Comparison of ENCODE assay signal across 12 cellular contexts in the genomic region with DNA sequence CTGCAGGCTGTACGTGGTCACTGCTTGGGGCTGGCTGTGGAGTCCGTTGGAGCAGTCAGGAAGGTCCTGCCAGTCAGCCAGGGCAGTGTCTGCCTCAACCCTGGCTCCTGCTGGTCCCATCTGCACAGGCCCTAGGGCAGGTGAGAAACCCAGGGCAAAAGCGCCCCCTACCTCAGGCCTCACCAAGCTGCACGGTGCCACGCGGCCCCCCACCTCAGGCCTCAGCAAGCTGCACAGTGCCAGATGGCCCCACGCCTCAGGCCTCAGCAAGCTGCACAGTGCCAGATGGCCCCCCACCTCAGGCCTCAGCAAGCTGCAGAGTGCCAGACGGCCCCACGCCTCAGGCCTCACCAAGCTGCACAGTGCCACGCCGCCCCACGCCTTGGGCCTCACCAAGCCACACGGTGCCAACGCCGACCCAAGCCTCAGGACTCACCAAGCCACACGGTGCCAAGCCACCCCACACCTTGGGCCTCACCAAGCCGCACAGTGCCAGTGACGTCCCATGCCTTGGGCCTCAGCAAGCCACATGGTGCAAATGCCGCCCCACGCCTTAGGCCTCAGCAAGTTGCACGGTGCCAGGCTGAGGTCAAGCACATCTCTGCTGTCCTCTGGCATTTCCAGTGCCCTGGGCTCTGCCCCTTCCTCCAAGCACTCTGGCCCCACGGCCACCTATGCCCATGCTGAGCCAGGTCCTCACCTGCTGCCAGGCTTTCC. TPM values are rescaled to one million over a fixed set of nuclear protein-coding genes. Genes with fewer than 3 reads are reported as not detected.
DNase-seq lines count a peak whose midpoint lies in the region; ATAC-seq and TF ChIP-seq lines count a peak whose summit lies in the region.
"Had no signal": no experiment of that assay in that cellular context is flagged by ENCODE, and none has a peak within 500 bp of the region (broad histone marks: within the 10 kb centered on the region; RNA-seq: fewer than 3 reads in every experiment).

No MANE protein-coding gene starts in this region.

- H3K4me1 Mint-ChIP-seq in HFFc6 (ENCODE audit: low read depth) (peaks cover 39% of the 10 kb centered on the region), WTC11 (peaks cover 3% of the 10 kb centered on the region; the same call in 1 of the 2 replicates)

- TF ChIP-seq CTCF in HFFc6 (IDR thresholded peaks at IDR 0.05) (no peak), WTC11 (IDR thresholded peaks at IDR 0.05) (peak; percentile 30; the same call in 1 of the 2 replicates)

- H3K4me2 ChIP-seq in BLaER1, result peak overlapping the region; percentile 91

- H3K4me1 ChIP-seq in BLaER1, result peaks cover 100% of the 10 kb centered on the region

- H3K27ac Mint-ChIP-seq in HFFc6 (peak overlapping the region; percentile 10; the same call in 1 of the 2 replicates), WTC11 (no peak overlapping the region)

- no peak overlapping the region for H3K9ac ChIP-seq in BLaER1

- H3K36me3 ChIP-seq in BLaER1, result no peaks in the 10 kb centered on the region; the same call in 1 of the 2 replicates

- DNase-seq in HFFc6 (no peak), WTC11 (ENCODE audit: low spot score) (peak; percentile 59), Right ventricle myocardium superior (no peak), NCI-H1105 (lab: John Stamatoyannopoulos, UW) (no peak), COLO829 (ENCODE audit: low spot score) (no peak), ureter (ENCODE audit: low spot score) (no peak)
- DNase-seq: IMR-90, trophoblast cell had no signal

- H3K4me3 Mint-ChIP-seq in HFFc6 (no peak overlapping the region), WTC11 (no peak overlapping the region)

- ATAC-seq in WTC11, result peak; percentile 81
- peak; percentile 8 for ATAC-seq in Right ventricle myocardium superior (ENCODE audit: poor library complexity)
- ATAC-seq in HG03378 (IDR thresholded peaks at IDR 0.05; ENCODE audit: unreplicated experiment), result no peak
- ATAC-seq: sciatic nerve had no signal

- H3K27me3 ChIP-seq in BLaER1, result peaks cover 79% of the 10 kb centered on the region

- POLR2A ChIA-PET in WTC11 (lab: Charles Lee), result no interaction called here

- H3K36me3 Mint-ChIP-seq in HFFc6 (ENCODE audit: low read depth) (peaks cover 33% of the 10 kb centered on the region), WTC11 (no peaks in the 10 kb centered on the region)

- no peak overlapping the region for H3K27ac ChIP-seq in BLaER1

- peaks cover 97% of the 10 kb centered on the region for H4K20me1 ChIP-seq in BLaER1

- CTCF ChIA-PET in WTC11 (lab: Charles Lee), result interaction anchor here (0.6 to 1.6 kb wide), 10 partner anchors 14 to 265 kb away, joined by 3 to 6 read pairs (median 3); no protein-coding TSS in a partner anchor

- intact Hi-C loops in Right ventricle myocardium superior (cut with DNase I), result no loop called here

- H3K9me3 Mint-ChIP-seq in HFFc6, result no peaks in the 10 kb centered on the region
- H3K9me3 Mint-ChIP-seq in WTC11, result no peaks in the 10 kb centered on the region
- H3K9me3 Mint-ChIP-seq: T-helper 2 cell treated with Interferon-gamma antibody and Interleukin-4, amounts not matched to agents 5 μg/mL and 100 μg/mL, for 36 hours had no signal

- H3K27me3 Mint-ChIP-seq in HFFc6 (ENCODE audit: insufficient read depth) (peaks cover 6% of the 10 kb centered on the region; the same call in 1 of the 2 replicates), WTC11 (ENCODE audit: low read depth) (no peaks in the 10 kb centered on the region)

- no peaks in the 10 kb centered on the region for H3K9me3 ChIP-seq in BLaER1

- no peak overlapping the region for H3K4me3 ChIP-seq in BLaER1

TF ChIP-seq in WTC11, 78 proteins besides CTCF, POLR2A, EP300 and RAD21:
- no peak for TF ChIP-seq PRRX2 (CRISPR knock-in tag; IDR thresholded peaks at IDR 0.05)
- TF ChIP-seq, protein P1, sequence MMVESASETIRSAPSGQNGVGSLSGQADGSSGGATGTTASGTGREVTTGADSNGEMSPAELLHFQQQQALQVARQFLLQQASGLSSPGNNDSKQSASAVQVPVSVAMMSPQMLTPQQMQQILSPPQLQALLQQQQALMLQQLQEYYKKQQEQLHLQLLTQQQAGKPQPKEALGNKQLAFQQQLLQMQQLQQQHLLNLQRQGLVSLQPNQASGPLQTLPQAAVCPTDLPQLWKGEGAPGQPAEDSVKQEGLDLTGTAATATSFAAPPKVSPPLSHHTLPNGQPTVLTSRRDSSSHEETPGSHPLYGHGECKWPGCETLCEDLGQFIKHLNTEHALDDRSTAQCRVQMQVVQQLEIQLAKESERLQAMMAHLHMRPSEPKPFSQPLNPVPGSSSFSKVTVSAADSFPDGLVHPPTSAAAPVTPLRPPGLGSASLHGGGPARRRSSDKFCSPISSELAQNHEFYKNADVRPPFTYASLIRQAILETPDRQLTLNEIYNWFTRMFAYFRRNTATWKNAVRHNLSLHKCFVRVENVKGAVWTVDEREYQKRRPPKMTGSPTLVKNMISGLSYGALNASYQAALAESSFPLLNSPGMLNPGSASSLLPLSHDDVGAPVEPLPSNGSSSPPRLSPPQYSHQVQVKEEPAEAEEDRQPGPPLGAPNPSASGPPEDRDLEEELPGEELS (CRISPR knock-in tag; IDR thresholded peaks at IDR 0.05), result no peak
- no peak for TF ChIP-seq JUN (CRISPR knock-in tag; IDR thresholded peaks at IDR 0.05)
- peak; percentile 98 for TF ChIP-seq ZNF121 (CRISPR knock-in tag; IDR thresholded peaks at IDR 0.05)
- TF ChIP-seq, protein P2, sequence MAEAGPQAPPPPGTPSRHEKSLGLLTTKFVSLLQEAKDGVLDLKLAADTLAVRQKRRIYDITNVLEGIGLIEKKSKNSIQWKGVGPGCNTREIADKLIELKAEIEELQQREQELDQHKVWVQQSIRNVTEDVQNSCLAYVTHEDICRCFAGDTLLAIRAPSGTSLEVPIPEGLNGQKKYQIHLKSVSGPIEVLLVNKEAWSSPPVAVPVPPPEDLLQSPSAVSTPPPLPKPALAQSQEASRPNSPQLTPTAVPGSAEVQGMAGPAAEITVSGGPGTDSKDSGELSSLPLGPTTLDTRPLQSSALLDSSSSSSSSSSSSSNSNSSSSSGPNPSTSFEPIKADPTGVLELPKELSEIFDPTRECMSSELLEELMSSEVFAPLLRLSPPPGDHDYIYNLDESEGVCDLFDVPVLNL (CRISPR knock-in tag; IDR thresholded peaks at IDR 0.05; ENCODE audit: borderline replicate concordance, low read depth), result no peak
- TF ChIP-seq, protein P3, sequence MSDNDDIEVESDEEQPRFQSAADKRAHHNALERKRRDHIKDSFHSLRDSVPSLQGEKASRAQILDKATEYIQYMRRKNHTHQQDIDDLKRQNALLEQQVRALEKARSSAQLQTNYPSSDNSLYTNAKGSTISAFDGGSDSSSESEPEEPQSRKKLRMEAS (CRISPR knock-in tag; IDR thresholded peaks at IDR 0.05), result no peak
- TF ChIP-seq, protein P4, sequence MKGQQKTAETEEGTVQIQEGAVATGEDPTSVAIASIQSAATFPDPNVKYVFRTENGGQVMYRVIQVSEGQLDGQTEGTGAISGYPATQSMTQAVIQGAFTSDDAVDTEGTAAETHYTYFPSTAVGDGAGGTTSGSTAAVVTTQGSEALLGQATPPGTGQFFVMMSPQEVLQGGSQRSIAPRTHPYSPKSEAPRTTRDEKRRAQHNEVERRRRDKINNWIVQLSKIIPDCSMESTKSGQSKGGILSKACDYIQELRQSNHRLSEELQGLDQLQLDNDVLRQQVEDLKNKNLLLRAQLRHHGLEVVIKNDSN (CRISPR knock-in tag; IDR thresholded peaks at IDR 0.05), result no peak
- TF ChIP-seq NR3C1 (CRISPR knock-in tag; conservative IDR thresholded peaks at IDR 0.05; ENCODE audit: low read depth), result no peak
- 0 out of 2 replicates have a peak, but pooled peaks have one; percentile 19 for TF ChIP-seq FOXP1 (CRISPR knock-in tag; IDR thresholded peaks at IDR 0.05; ENCODE audit: borderline replicate concordance)
- TF ChIP-seq, protein P5, sequence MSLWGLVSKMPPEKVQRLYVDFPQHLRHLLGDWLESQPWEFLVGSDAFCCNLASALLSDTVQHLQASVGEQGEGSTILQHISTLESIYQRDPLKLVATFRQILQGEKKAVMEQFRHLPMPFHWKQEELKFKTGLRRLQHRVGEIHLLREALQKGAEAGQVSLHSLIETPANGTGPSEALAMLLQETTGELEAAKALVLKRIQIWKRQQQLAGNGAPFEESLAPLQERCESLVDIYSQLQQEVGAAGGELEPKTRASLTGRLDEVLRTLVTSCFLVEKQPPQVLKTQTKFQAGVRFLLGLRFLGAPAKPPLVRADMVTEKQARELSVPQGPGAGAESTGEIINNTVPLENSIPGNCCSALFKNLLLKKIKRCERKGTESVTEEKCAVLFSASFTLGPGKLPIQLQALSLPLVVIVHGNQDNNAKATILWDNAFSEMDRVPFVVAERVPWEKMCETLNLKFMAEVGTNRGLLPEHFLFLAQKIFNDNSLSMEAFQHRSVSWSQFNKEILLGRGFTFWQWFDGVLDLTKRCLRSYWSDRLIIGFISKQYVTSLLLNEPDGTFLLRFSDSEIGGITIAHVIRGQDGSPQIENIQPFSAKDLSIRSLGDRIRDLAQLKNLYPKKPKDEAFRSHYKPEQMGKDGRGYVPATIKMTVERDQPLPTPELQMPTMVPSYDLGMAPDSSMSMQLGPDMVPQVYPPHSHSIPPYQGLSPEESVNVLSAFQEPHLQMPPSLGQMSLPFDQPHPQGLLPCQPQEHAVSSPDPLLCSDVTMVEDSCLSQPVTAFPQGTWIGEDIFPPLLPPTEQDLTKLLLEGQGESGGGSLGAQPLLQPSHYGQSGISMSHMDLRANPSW (CRISPR knock-in tag; conservative IDR thresholded peaks at IDR 0.05; ENCODE audit: low read depth), result no peak
- no peak for TF ChIP-seq EMX1 (CRISPR knock-in tag; IDR thresholded peaks at IDR 0.05)
- no peak for TF ChIP-seq ETV6 (CRISPR knock-in tag; IDR thresholded peaks at IDR 0.05)
- TF ChIP-seq ZNF219 (CRISPR knock-in tag; IDR thresholded peaks at IDR 0.05; ENCODE audit: borderline replicate concordance), result no peak

RNA-seq across cellular contexts. Expression of a gene that starts 5.5 kb away (rescaled TPM):
- 10 to 100 TPM; 15.4 to 28.5 (median 16.2) TPM for total RNA-seq in HFFc6 (2021; fragmentation: NEBNext Ultra II Directional; extraction: Animal tissue kit (Norgen Biotek cat#: 25700))
- total RNA-seq in WTC11 (2021) (0.18 to 0.35 TPM (median 0.30 TPM) in 3 replicates), Right ventricle myocardium superior (28.9 TPM), ureter (32.8 TPM)

RNA-seq across cellular contexts. Expression of a gene that starts 45.8 kb away (rescaled TPM):
- 10 to 100 TPM; 28.6 to 37.4 (median 34.8) TPM for total RNA-seq in HFFc6 (2021; fragmentation: NEBNext Ultra II Directional; extraction: Animal tissue kit (Norgen Biotek cat#: 25700))
- total RNA-seq in WTC11 (2021) (67.8 to 86.7 TPM (median 71.6 TPM) in 3 replicates), Right ventricle myocardium superior (18.8 TPM), ureter (58.7 TPM)

RNA-seq across cellular contexts. Expression of a gene that starts 50.2 kb away (rescaled TPM):
- total RNA-seq in HFFc6 (2021; fragmentation: NEBNext Ultra II Directional; extraction: Animal tissue kit (Norgen Biotek cat#: 25700)), result under 1 TPM in 4 of 6 experiments, not detected in 2; 0.14 to 0.24 (median 0.18) TPM
- 0.16 to 0.26 TPM (median 0.18 TPM) in 3 replicates for total RNA-seq in WTC11 (2021)
- total RNA-seq in Right ventricle myocardium superior, result 0.16 TPM
- 0.34 TPM for total RNA-seq in ureter
- total RNA-seq: IMR-90, sciatic nerve had no signal

Comparison
In these comparisons a context has a peak if more than half of its experiments do, and no peak if none do; other contexts are left out.
1. RNA of a gene that starts 5.5 kb away (total RNA-seq): 32.8 TPM in ureter (single experiment), 28.9 TPM in Right ventricle myocardium superior (single experiment) and 15.4 to 28.5 TPM in HFFc6; 0.18 to 0.35 TPM in WTC11; every median in the first group is over 10 times any median in the second.